In the genomic region with DNA sequence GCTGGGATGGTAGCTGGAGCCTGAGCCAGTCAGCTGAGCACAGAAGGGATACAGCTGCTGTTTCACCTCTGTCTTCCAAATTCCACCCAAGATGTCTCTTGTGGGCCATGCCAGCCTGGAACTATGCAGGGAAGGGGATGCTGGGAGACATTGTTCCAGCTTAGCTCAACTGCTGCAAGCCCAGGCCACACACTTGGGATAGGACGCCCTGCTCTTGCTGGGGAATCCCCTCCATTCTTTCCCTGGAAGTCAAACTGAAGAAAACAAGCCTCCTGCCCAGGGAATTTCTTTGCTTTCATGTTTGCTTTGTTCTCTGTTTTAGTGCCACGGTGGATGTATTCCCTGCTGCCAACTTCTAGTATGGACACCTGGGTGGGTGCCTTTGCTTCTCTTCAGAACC, we compare ENCODE assay signal across 18 cellular contexts. TPM values are rescaled to one million over a fixed set of nuclear protein-coding genes. Genes with fewer than 3 reads are reported as not detected.
DNase-seq lines count a peak whose midpoint lies in the region; ATAC-seq, FAIRE-seq and TF ChIP-seq lines count a peak whose summit lies in the region.
"Had no signal": no experiment of that assay in that cellular context is flagged by ENCODE, and none has a peak within 500 bp of the region (broad histone marks: within the 10 kb centered on the region; RNA-seq: fewer than 3 reads in every experiment).

No MANE protein-coding gene starts in this region.

- H3K27me3 ChIP-seq in BLaER1 (no peaks in the 10 kb centered on the region), bronchial epithelial cell (ENCODE audit: control insufficient read depth, insufficient read depth, low read length) (no peaks in the 10 kb centered on the region), parathyroid adenoma (ENCODE audit: control insufficient read depth, insufficient read depth, low read length) (no peaks in the 10 kb centered on the region)
- H3K27me3 ChIP-seq: BLaER1 treated with 17β-estradiol and CSF1 and Interleukin-3, amounts not matched to agents 10 nM and 100 nM had no signal

- ATAC-seq in Right ventricle myocardium inferior = no peak

- H3K36me3 ChIP-seq in BLaER1 (no peaks in the 10 kb centered on the region), bronchial epithelial cell (ENCODE audit: control insufficient read depth, insufficient read depth, low read length) (no peaks in the 10 kb centered on the region), parathyroid adenoma (ENCODE audit: control insufficient read depth, insufficient read depth, low read length) (no peaks in the 10 kb centered on the region)
- H3K36me3 ChIP-seq: BLaER1 treated with 17β-estradiol and CSF1 and Interleukin-3, amounts not matched to agents 10 nM and 100 nM had no signal

- DNase-seq in bronchial epithelial cell (ENCODE audit: low read depth) (peak; percentile 29), fibroblast of the aortic adventitia (ENCODE audit: low read depth) (peak; percentile 32), T-helper 9 cell (no peak), superior temporal gyrus (ENCODE audit: extremely low spot score) (no peak), NCI-H774 (lab: John Stamatoyannopoulos, UW) (no peak), Right ventricle myocardium inferior (ENCODE audit: missing footprints) (no peak)
- DNase-seq: DND-41, GDM1, NCI-H1105, NCI-H187, NCI-H345, NCI-H526 treated with DMSO at 0.1 percent for 48 hours, OCI-M1, RPMI8226 had no signal

- no peaks in the 10 kb centered on the region for H4K20me1 ChIP-seq in BLaER1
- H4K20me1 ChIP-seq: BLaER1 treated with 17β-estradiol and CSF1 and Interleukin-3, amounts not matched to agents 10 nM and 100 nM had no signal

- no peaks in the 10 kb centered on the region for H3K79me2 ChIP-seq in parathyroid adenoma

- H3K4me3 ChIP-seq in BLaER1 (no peak overlapping the region), bronchial epithelial cell (ENCODE audit: low read depth, low read length) (no peak overlapping the region), fibroblast of the aortic adventitia (ENCODE audit: low read depth, low read length) (no peak overlapping the region), parathyroid adenoma (ENCODE audit: low read depth, low read length) (no peak overlapping the region)
- H3K4me3 ChIP-seq: BLaER1 treated with 17β-estradiol and CSF1 and Interleukin-3, amounts not matched to agents 10 nM and 100 nM had no signal

- H3K27ac ChIP-seq in BLaER1 = no peak overlapping the region
- H3K27ac ChIP-seq in parathyroid adenoma = no peak overlapping the region
- H3K27ac ChIP-seq: BLaER1 treated with 17β-estradiol and CSF1 and Interleukin-3, amounts not matched to agents 10 nM and 100 nM had no signal

- intact Hi-C loops in Right ventricle myocardium inferior (cut with DNase I) = loop anchor here (2.0 kb wide), 1 partner anchor 240 kb away; the partner anchor contains the start of genes MPLKIP and SUGCT

- FAIRE-seq in bronchial epithelial cell (lab: Jason Lieb, UNC) = no peak
- FAIRE-seq: GM12892 had no signal

- no peak overlapping the region for H3K4me2 ChIP-seq in BLaER1
- no peak overlapping the region for H3K4me2 ChIP-seq in parathyroid adenoma (ENCODE audit: low read length)
- H3K4me2 ChIP-seq: BLaER1 treated with 17β-estradiol and CSF1 and Interleukin-3, amounts not matched to agents 10 nM and 100 nM had no signal

- H3K9ac ChIP-seq in BLaER1 (0 out of 2 replicates have a peak overlapping the region, but pooled peaks have one; percentile 6), parathyroid adenoma (no peak overlapping the region)
- H3K9ac ChIP-seq: BLaER1 treated with 17β-estradiol and CSF1 and Interleukin-3, amounts not matched to agents 10 nM and 100 nM had no signal

- H2AFZ ChIP-seq in parathyroid adenoma = peak overlapping the region; percentile 47

- H3K9me3 ChIP-seq in BLaER1 = no peaks in the 10 kb centered on the region
- H3K9me3 ChIP-seq in parathyroid adenoma (ENCODE audit: control insufficient read depth, low read length) = no peaks in the 10 kb centered on the region
- H3K9me3 ChIP-seq: BLaER1 treated with 17β-estradiol and CSF1 and Interleukin-3, amounts not matched to agents 10 nM and 100 nM had no signal

- H3K4me1 ChIP-seq in BLaER1 (no peaks in the 10 kb centered on the region), parathyroid adenoma (peaks cover 22% of the 10 kb centered on the region)

- TF ChIP-seq CTCF in bronchial epithelial cell (IDR thresholded peaks at IDR 0.05; ENCODE audit: insufficient read depth, low read length, severe bottlenecking) (no peak), fibroblast of the aortic adventitia (IDR thresholded peaks at IDR 0.05; ENCODE audit: insufficient read depth, low read length) (no peak), parathyroid adenoma (IDR thresholded peaks at IDR 0.05) (no peak)

RNA-seq across cellular contexts. Expression of gene CDK13, which starts 55.2 kb away (rescaled TPM):
- total RNA-seq in bronchial epithelial cell (50.3 and 65.2 TPM in 2 replicates), fibroblast of the aortic adventitia (ENCODE audit: low replicate concordance) (67.3 and 77.8 TPM in 2 replicates), Right ventricle myocardium inferior (22.6 TPM)

Comparison
In these comparisons a context has a peak if more than half of its experiments do, and no peak if none do; other contexts are left out.
1. DNase-seq: peak in bronchial epithelial cell (single experiment) and fibroblast of the aortic adventitia (single experiment); none in T-helper 9 cell (single experiment), superior temporal gyrus (single experiment), NCI-H774 (single experiment) and Right ventricle myocardium inferior (single experiment).